9 cellular contexts compared by ENCODE assay signal in genomic region chr13:85261757-85262346, GRCh38.
DNase-seq lines count a peak whose midpoint lies in the region; ATAC-seq and TF ChIP-seq lines count a peak whose summit lies in the region.
"Had no signal": no experiment of that assay in that cellular context is flagged by ENCODE, and none has a peak within 500 bp of the region (broad histone marks: within the 10 kb centered on the region; RNA-seq: fewer than 3 reads in every experiment).

No MANE protein-coding gene starts in this region.

- H3K4me1 Mint-ChIP-seq in glutamatergic neuron (ENCODE audit: low read depth, unreplicated experiment) (peaks cover 2% of the 10 kb centered on the region), T-helper 17 cell (no peaks in the 10 kb centered on the region)

- TF ChIP-seq CTCF in C4-2B (conservative IDR thresholded peaks at IDR 0.05) (peak; percentile 79), glutamatergic neuron (IDR thresholded peaks at IDR 0.05; ENCODE audit: partially characterized antibody, unreplicated experiment) (peak; percentile 62)

- no peak overlapping the region for H3K27ac ChIP-seq in C4-2B

- H3K27ac Mint-ChIP-seq in glutamatergic neuron (ENCODE audit: unreplicated experiment) (no peak overlapping the region), T-helper 17 cell (no peak overlapping the region)
- H3K27ac Mint-ChIP-seq: dendritic cell treated with granulocyte-macrophage colony-stimulating factor and Interleukin-4, amounts not matched to agents 40 ng/mL and 50 ng/mL, for 4 days had no signal

- H3K4me3 Mint-ChIP-seq in glutamatergic neuron (ENCODE audit: unreplicated experiment) (no peak overlapping the region), T-helper 17 cell (no peak overlapping the region)
- H3K4me3 Mint-ChIP-seq: dendritic cell treated with granulocyte-macrophage colony-stimulating factor and Interleukin-4, amounts not matched to agents 40 ng/mL and 50 ng/mL, for 4 days had no signal

- H3K27me3 Mint-ChIP-seq in glutamatergic neuron (ENCODE audit: unreplicated experiment) (no peaks in the 10 kb centered on the region), T-helper 17 cell (no peaks in the 10 kb centered on the region)
- H3K27me3 Mint-ChIP-seq: dendritic cell treated with granulocyte-macrophage colony-stimulating factor and Interleukin-4, amounts not matched to agents 40 ng/mL and 50 ng/mL, for 4 days had no signal

- H3K9me3 Mint-ChIP-seq in glutamatergic neuron (ENCODE audit: unreplicated experiment), result no peaks in the 10 kb centered on the region

- peak; percentile 75 for ATAC-seq in SK-N-SH treated with all-trans-retinoic acid at 6 μM for 48 hours
- no peak for ATAC-seq in T-helper 17 cell

- peak; percentile 43 for TF ChIP-seq RAD21 in Ishikawa (IDR thresholded peaks at IDR 0.05; ENCODE audit: low read depth)

- peaks cover 1% of the 10 kb centered on the region for H3K36me3 Mint-ChIP-seq in glutamatergic neuron (ENCODE audit: unreplicated experiment)
- H3K36me3 Mint-ChIP-seq in T-helper 17 cell (ENCODE audit: low read depth), result no peaks in the 10 kb centered on the region

- H3K9me3 ChIP-seq in T-helper 17 cell (ENCODE audit: control insufficient read depth, low read length, poor library complexity, severe bottlenecking), result no peaks in the 10 kb centered on the region

- DNase-seq in glutamatergic neuron (no peak), OCI-M2 (lab: John Stamatoyannopoulos, UW; ENCODE audit: unreplicated experiment) (no peak), T-helper 17 cell (no peak), NCI-H2081 treated with DMSO at 0.1 percent for 48 hours (lab: John Stamatoyannopoulos, UW) (no peak)
- DNase-seq in activated T-cell treated with anti-CD3 and anti-CD28 coated beads, Interleukin-2, amount 50 U/mL, for 1 hour, result no peak

- TF ChIP-seq EP300 in Ishikawa (IDR thresholded peaks at IDR 0.05; ENCODE audit: borderline replicate concordance), result no peak

TF ChIP-seq in Ishikawa, 13 proteins besides CTCF, POLR2A, EP300 and RAD21:
- TF ChIP-seq EGR1 (IDR thresholded peaks at IDR 0.05) (no peak), TEAD4 (IDR thresholded peaks at IDR 0.05) (no peak), REST (IDR thresholded peaks at IDR 0.05; ENCODE audit: low read depth) (no peak), TCF12 (IDR thresholded peaks at IDR 0.05; ENCODE audit: low read depth) (no peak), YY1 (IDR thresholded peaks at IDR 0.05; ENCODE audit: low read depth) (no peak), FOXM1 (IDR thresholded peaks at IDR 0.05; ENCODE audit: borderline replicate concordance, low read depth) (no peak), MAX (IDR thresholded peaks at IDR 0.05) (no peak), NFIC (IDR thresholded peaks at IDR 0.05) (no peak), ZBTB7A (IDR thresholded peaks at IDR 0.05; ENCODE audit: low read depth) (no peak), TAF1 (IDR thresholded peaks at IDR 0.05; ENCODE audit: low read depth) (no peak), USF1 (IDR thresholded peaks at IDR 0.05) (no peak), CEBPB (IDR thresholded peaks at IDR 0.05) (no peak), CREB1 (IDR thresholded peaks at IDR 0.05; ENCODE audit: low read depth) (no peak)

TF ChIP-seq in SK-N-SH treated with all-trans-retinoic acid at 6 μM for 48 hours, 23 proteins besides CTCF, POLR2A, EP300 and RAD21:
- no peak for TF ChIP-seq TOX (CRISPR knock-in tag; IDR thresholded peaks at IDR 0.05; ENCODE audit: borderline replicate concordance)
- TF ChIP-seq GLIS3 (CRISPR knock-in tag; IDR thresholded peaks at IDR 0.05), result no peak
- TF ChIP-seq ZNF70 (CRISPR knock-in tag; IDR thresholded peaks at IDR 0.05), result no peak
- TF ChIP-seq CREB5 (CRISPR knock-in tag; IDR thresholded peaks at IDR 0.05; ENCODE audit: low read depth), result no peak
- no peak for TF ChIP-seq ZNF8 (CRISPR knock-in tag; IDR thresholded peaks at IDR 0.05)
- no peak for TF ChIP-seq SNAI2 (CRISPR knock-in tag; IDR thresholded peaks at IDR 0.05)
- no peak for TF ChIP-seq TCF4 (CRISPR knock-in tag; IDR thresholded peaks at IDR 0.05; ENCODE audit: borderline replicate concordance)
- no peak for TF ChIP-seq BACH2 (CRISPR knock-in tag; IDR thresholded peaks at IDR 0.05; ENCODE audit: borderline replicate concordance)
- no peak for TF ChIP-seq OSR1 (CRISPR knock-in tag; IDR thresholded peaks at IDR 0.05)
- no peak for TF ChIP-seq ZFP3 (CRISPR knock-in tag; IDR thresholded peaks at IDR 0.05)
- no peak for TF ChIP-seq CSRNP3 (CRISPR knock-in tag; IDR thresholded peaks at IDR 0.05)
- no peak for TF ChIP-seq ZFP30 (CRISPR knock-in tag; IDR thresholded peaks at IDR 0.05)
- no peak for TF ChIP-seq CSDC2 (CRISPR knock-in tag; IDR thresholded peaks at IDR 0.05)
- no peak for TF ChIP-seq TSHZ2 (CRISPR knock-in tag; IDR thresholded peaks at IDR 0.05)
- no peak for TF ChIP-seq ESRRG (CRISPR knock-in tag; IDR thresholded peaks at IDR 0.05)
